Comparison of ENCODE assay signal across 1 cellular context in the genomic region with DNA sequence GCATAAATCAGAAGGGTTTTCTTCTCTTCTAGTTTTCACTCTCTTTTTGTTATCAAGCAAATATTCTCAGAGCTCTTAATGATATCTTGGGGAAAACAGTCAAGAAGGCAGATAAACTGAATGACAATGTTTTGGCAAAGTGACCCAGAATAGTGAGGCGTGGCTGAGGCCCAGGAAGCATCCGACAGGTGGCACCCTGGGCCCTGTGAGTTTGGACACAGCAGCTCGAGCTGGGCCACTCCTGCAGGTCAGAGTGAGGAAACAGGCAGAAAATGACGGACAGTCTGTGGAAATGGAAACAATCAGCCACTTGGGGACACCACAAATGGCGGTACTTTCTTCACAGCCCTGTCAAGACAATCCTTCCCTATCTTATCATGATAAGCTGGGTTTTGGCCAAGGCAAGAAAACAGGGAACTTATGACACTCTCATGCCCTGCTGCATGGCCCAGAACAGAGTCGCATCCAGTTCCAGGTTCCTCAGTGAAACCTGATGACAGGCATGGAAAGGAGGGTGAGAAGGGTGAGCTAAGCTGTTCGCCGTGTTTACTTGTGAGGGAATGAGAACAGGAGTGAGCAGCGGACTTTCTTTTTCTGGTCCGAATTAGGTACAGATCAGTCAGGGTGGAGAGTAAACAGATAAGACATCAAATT.
TF ChIP-seq lines count a peak whose summit lies in the region.

No MANE protein-coding gene starts in this region.

TF ChIP-seq in HepG2, 621 proteins besides CTCF, POLR2A, EP300 and RAD21 (continues in another document):
- TF ChIP-seq SMC3 (IDR thresholded peaks at IDR 0.05; ENCODE audit: low read length) = peak; percentile 69
- 0 out of 2 replicates have a peak, but pooled peaks have one; percentile 49 for TF ChIP-seq ZNF619 (CRISPR knock-in tag; IDR thresholded peaks at IDR 0.05)
- TF ChIP-seq STAG1 (CRISPR knock-in tag; IDR thresholded peaks at IDR 0.05) = peak; percentile 91
- TF ChIP-seq HMGXB4 (CRISPR knock-in tag; IDR thresholded peaks at IDR 0.05; ENCODE audit: borderline replicate concordance in 1 of 2, low read depth in 1 of 2) = peak in 1 of 2 experiments; percentile 38; a peak in 1 of 4 replicates
- TF ChIP-seq FOSL2 (CRISPR knock-in tag; IDR thresholded peaks at IDR 0.05) = 0 out of 2 replicates have a peak, but pooled peaks have one; percentile 13
- TF ChIP-seq, protein P1, sequence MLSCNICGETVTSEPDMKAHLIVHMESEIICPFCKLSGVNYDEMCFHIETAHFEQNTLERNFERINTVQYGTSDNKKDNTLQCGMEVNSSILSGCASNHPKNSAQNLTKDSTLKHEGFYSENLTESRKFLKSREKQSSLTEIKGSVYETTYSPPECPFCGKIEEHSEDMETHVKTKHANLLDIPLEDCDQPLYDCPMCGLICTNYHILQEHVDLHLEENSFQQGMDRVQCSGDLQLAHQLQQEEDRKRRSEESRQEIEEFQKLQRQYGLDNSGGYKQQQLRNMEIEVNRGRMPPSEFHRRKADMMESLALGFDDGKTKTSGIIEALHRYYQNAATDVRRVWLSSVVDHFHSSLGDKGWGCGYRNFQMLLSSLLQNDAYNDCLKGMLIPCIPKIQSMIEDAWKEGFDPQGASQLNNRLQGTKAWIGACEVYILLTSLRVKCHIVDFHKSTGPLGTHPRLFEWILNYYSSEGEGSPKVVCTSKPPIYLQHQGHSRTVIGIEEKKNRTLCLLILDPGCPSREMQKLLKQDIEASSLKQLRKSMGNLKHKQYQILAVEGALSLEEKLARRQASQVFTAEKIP (CRISPR knock-in tag; IDR thresholded peaks at IDR 0.05; ENCODE audit: borderline replicate concordance) = no peak
- TF ChIP-seq ZNF343 (CRISPR knock-in tag; IDR thresholded peaks at IDR 0.05) = no peak
- TF ChIP-seq THAP9 (CRISPR knock-in tag; IDR thresholded peaks at IDR 0.05; ENCODE audit: borderline replicate concordance) = peak; percentile 73; the same call in 1 of the 2 replicates
- TF ChIP-seq IKZF5 (CRISPR knock-in tag; IDR thresholded peaks at IDR 0.05) = 0 out of 2 replicates have a peak, but pooled peaks have one; percentile 22
- no peak for TF ChIP-seq LCORL (IDR thresholded peaks at IDR 0.05)
- peak; percentile 39; the same call in 1 of the 2 replicates for TF ChIP-seq LCORL (CRISPR knock-in tag; IDR thresholded peaks at IDR 0.05)
- TF ChIP-seq BRF2 (CRISPR knock-in tag; IDR thresholded peaks at IDR 0.05) = no peak
- TF ChIP-seq, protein P2, sequence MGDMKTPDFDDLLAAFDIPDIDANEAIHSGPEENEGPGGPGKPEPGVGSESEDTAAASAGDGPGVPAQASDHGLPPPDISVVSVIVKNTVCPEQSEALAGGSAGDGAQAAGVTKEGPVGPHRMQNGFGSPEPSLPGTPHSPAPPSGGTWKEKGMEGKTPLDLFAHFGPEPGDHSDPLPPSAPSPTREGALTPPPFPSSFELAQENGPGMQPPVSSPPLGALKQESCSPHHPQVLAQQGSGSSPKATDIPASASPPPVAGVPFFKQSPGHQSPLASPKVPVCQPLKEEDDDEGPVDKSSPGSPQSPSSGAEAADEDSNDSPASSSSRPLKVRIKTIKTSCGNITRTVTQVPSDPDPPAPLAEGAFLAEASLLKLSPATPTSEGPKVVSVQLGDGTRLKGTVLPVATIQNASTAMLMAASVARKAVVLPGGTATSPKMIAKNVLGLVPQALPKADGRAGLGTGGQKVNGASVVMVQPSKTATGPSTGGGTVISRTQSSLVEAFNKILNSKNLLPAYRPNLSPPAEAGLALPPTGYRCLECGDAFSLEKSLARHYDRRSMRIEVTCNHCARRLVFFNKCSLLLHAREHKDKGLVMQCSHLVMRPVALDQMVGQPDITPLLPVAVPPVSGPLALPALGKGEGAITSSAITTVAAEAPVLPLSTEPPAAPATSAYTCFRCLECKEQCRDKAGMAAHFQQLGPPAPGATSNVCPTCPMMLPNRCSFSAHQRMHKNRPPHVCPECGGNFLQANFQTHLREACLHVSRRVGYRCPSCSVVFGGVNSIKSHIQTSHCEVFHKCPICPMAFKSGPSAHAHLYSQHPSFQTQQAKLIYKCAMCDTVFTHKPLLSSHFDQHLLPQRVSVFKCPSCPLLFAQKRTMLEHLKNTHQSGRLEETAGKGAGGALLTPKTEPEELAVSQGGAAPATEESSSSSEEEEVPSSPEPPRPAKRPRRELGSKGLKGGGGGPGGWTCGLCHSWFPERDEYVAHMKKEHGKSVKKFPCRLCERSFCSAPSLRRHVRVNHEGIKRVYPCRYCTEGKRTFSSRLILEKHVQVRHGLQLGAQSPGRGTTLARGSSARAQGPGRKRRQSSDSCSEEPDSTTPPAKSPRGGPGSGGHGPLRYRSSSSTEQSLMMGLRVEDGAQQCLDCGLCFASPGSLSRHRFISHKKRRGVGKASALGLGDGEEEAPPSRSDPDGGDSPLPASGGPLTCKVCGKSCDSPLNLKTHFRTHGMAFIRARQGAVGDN (CRISPR knock-in tag; IDR thresholded peaks at IDR 0.05) = peak; percentile 30; the same call in 1 of the 2 replicates
- TF ChIP-seq, protein P3, sequence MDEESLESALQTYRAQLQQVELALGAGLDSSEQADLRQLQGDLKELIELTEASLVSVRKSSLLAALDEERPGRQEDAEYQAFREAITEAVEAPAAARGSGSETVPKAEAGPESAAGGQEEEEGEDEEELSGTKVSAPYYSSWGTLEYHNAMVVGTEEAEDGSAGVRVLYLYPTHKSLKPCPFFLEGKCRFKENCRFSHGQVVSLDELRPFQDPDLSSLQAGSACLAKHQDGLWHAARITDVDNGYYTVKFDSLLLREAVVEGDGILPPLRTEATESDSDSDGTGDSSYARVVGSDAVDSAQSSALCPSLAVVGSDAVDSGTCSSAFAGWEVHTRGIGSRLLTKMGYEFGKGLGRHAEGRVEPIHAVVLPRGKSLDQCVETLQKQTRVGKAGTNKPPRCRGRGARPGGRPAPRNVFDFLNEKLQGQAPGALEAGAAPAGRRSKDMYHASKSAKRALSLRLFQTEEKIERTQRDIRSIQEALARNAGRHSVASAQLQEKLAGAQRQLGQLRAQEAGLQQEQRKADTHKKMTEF (CRISPR knock-in tag; IDR thresholded peaks at IDR 0.05) = no peak
- TF ChIP-seq SALL1 (CRISPR knock-in tag; IDR thresholded peaks at IDR 0.05) = peak; percentile 21; the same call in 1 of the 2 replicates
- peak; percentile 54; the same call in 1 of the 2 replicates for TF ChIP-seq ZNF605 (CRISPR knock-in tag; IDR thresholded peaks at IDR 0.05)
- TF ChIP-seq SOX6 (IDR thresholded peaks at IDR 0.05) = no peak
- peak; percentile 33; the same call in 1 of the 2 replicates for TF ChIP-seq SOX6 (CRISPR knock-in tag; IDR thresholded peaks at IDR 0.05)
- 0 out of 2 replicates have a peak, but pooled peaks have one; percentile 17 for TF ChIP-seq KAT8 (CRISPR knock-in tag; IDR thresholded peaks at IDR 0.05)
- 0 out of 2 replicates have a peak, but pooled peaks have one; percentile 22 for TF ChIP-seq ZFX (CRISPR knock-in tag; IDR thresholded peaks at IDR 0.05; ENCODE audit: low read depth)
- TF ChIP-seq, protein P4, sequence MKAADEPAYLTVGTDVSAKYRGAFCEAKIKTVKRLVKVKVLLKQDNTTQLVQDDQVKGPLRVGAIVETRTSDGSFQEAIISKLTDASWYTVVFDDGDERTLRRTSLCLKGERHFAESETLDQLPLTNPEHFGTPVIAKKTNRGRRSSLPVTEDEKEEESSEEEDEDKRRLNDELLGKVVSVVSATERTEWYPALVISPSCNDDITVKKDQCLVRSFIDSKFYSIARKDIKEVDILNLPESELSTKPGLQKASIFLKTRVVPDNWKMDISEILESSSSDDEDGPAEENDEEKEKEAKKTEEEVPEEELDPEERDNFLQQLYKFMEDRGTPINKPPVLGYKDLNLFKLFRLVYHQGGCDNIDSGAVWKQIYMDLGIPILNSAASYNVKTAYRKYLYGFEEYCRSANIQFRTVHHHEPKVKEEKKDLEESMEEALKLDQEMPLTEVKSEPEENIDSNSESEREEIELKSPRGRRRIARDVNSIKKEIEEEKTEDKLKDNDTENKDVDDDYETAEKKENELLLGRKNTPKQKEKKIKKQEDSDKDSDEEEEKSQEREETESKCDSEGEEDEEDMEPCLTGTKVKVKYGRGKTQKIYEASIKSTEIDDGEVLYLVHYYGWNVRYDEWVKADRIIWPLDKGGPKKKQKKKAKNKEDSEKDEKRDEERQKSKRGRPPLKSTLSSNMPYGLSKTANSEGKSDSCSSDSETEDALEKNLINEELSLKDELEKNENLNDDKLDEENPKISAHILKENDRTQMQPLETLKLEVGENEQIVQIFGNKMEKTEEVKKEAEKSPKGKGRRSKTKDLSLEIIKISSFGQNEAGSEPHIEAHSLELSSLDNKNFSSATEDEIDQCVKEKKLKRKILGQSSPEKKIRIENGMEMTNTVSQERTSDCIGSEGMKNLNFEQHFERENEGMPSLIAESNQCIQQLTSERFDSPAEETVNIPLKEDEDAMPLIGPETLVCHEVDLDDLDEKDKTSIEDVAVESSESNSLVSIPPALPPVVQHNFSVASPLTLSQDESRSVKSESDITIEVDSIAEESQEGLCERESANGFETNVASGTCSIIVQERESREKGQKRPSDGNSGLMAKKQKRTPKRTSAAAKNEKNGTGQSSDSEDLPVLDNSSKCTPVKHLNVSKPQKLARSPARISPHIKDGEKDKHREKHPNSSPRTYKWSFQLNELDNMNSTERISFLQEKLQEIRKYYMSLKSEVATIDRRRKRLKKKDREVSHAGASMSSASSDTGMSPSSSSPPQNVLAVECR (CRISPR knock-in tag; IDR thresholded peaks at IDR 0.05; ENCODE audit: borderline replicate concordance) = peak; percentile 43; the same call in 1 of the 2 replicates
- 0 out of 2 replicates have a peak, but pooled peaks have one; percentile 14 for TF ChIP-seq PPARG (CRISPR knock-in tag; conservative IDR thresholded peaks at IDR 0.05)
- TF ChIP-seq ZNF598 (CRISPR knock-in tag; IDR thresholded peaks at IDR 0.05; ENCODE audit: borderline replicate concordance) = peak; percentile 39; the same call in 1 of the 2 replicates
- peak; percentile 25; the same call in 1 of the 2 replicates for TF ChIP-seq ELF3 (CRISPR knock-in tag; IDR thresholded peaks at IDR 0.05)
- TF ChIP-seq MLX (CRISPR knock-in tag; IDR thresholded peaks at IDR 0.05) = no peak
- TF ChIP-seq YY1 (IDR thresholded peaks at IDR 0.05; ENCODE audit: insufficient read depth, insufficient replicate concordance, low read depth, low read length) = peak; percentile 39
- peak; percentile 52; the same call in 1 of the 2 replicates for TF ChIP-seq THRA (CRISPR knock-in tag; IDR thresholded peaks at IDR 0.05; ENCODE audit: borderline replicate concordance)
- no peak for TF ChIP-seq RARG (CRISPR knock-in tag; IDR thresholded peaks at IDR 0.05; ENCODE audit: low read depth)
- TF ChIP-seq SAP130 (CRISPR knock-in tag; IDR thresholded peaks at IDR 0.05; ENCODE audit: low read depth) = peak; percentile 12; the same call in 1 of the 2 replicates
